Comparison of ENCODE assay signal across 1 cellular context in genomic region chr10:93198401-93199175, GRCh38.
TF ChIP-seq lines count a peak whose summit lies in the region.

No MANE protein-coding gene starts in this region.

TF ChIP-seq in GM23338, 12 proteins besides CTCF, POLR2A, EP300 and RAD21:
- TF ChIP-seq ZNF462 (CRISPR knock-in tag; IDR thresholded peaks at IDR 0.05) (no peak), ZNF114 (CRISPR knock-in tag; IDR thresholded peaks at IDR 0.05) (no peak), NANOG (IDR thresholded peaks at IDR 0.05; ENCODE audit: borderline replicate concordance) (no peak), JUNB (IDR thresholded peaks at IDR 0.05; ENCODE audit: unreplicated experiment) (no peak), CREB1 (CRISPR knock-in tag; IDR thresholded peaks at IDR 0.05; ENCODE audit: low read depth) (no peak), STAT1 (IDR thresholded peaks at IDR 0.05; ENCODE audit: unreplicated experiment) (no peak), ZNF331 (CRISPR knock-in tag; IDR thresholded peaks at IDR 0.05; ENCODE audit: low read depth) (no peak), EZH2 (IDR thresholded peaks at IDR 0.05; ENCODE audit: low read depth, unreplicated experiment) (no peak), POLR2AphosphoS5 (IDR thresholded peaks at IDR 0.05; ENCODE audit: low read depth) (no peak), EZH2phosphoT487 (IDR thresholded peaks at IDR 0.05; ENCODE audit: unreplicated experiment) (no peak)
- TF ChIP-seq, protein P1, sequence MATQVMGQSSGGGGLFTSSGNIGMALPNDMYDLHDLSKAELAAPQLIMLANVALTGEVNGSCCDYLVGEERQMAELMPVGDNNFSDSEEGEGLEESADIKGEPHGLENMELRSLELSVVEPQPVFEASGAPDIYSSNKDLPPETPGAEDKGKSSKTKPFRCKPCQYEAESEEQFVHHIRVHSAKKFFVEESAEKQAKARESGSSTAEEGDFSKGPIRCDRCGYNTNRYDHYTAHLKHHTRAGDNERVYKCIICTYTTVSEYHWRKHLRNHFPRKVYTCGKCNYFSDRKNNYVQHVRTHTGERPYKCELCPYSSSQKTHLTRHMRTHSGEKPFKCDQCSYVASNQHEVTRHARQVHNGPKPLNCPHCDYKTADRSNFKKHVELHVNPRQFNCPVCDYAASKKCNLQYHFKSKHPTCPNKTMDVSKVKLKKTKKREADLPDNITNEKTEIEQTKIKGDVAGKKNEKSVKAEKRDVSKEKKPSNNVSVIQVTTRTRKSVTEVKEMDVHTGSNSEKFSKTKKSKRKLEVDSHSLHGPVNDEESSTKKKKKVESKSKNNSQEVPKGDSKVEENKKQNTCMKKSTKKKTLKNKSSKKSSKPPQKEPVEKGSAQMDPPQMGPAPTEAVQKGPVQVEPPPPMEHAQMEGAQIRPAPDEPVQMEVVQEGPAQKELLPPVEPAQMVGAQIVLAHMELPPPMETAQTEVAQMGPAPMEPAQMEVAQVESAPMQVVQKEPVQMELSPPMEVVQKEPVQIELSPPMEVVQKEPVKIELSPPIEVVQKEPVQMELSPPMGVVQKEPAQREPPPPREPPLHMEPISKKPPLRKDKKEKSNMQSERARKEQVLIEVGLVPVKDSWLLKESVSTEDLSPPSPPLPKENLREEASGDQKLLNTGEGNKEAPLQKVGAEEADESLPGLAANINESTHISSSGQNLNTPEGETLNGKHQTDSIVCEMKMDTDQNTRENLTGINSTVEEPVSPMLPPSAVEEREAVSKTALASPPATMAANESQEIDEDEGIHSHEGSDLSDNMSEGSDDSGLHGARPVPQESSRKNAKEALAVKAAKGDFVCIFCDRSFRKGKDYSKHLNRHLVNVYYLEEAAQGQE (IDR thresholded peaks at IDR 0.05; ENCODE audit: unreplicated experiment), result no peak
- TF ChIP-seq, protein P2, sequence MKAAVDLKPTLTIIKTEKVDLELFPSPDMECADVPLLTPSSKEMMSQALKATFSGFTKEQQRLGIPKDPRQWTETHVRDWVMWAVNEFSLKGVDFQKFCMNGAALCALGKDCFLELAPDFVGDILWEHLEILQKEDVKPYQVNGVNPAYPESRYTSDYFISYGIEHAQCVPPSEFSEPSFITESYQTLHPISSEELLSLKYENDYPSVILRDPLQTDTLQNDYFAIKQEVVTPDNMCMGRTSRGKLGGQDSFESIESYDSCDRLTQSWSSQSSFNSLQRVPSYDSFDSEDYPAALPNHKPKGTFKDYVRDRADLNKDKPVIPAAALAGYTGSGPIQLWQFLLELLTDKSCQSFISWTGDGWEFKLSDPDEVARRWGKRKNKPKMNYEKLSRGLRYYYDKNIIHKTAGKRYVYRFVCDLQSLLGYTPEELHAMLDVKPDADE (IDR thresholded peaks at IDR 0.05), result no peak
TF ChIP-seq in GM23338: peak in this region for 0.
